8 cellular contexts compared by ENCODE assay signal in the genomic region with DNA sequence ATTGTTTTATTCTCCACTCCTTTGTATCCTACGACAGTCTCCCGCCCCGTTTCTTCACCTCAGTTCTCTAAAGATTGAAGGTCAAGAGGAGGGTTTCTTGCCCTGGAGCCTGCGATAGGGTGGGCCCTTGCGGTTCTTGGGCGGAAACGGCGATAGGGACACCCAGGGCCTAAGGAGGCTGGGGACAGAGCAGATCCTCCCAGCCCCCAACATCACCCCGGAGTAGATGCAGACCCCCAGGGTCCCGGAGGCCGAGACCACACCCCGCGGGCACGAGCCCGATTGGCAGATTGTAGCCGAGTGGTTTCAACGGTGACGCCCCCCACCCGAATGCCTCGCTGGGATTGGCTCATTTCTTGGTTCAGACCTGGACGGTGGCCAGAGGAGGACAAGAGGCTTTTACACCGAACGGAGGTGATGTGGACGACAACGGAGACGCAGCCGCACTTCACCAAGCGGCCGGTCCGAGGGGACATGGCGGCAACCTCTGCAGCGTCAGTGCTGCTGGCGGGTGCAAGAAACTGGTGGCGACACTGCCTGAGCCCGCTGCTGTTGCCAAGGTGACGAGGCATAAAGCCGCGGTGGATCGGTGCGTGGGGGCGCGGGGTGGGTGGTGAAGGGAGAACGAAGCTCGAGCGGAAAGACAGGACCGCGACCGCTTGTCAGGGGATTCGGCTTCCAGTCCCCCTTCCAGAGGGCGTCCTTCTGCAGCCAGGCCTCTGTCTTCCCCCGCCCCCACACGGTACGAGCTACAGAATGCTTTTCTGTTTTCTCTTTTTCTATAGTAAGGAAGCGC. TPM values are rescaled to one million over a fixed set of nuclear protein-coding genes. Genes with fewer than 3 reads are reported as not detected.
A peak's percentile ranks its signal among the peaks of the same experiment; 100 is the strongest.
DNase-seq lines count a peak whose midpoint lies in the region; ATAC-seq and TF ChIP-seq lines count a peak whose summit lies in the region.

No MANE protein-coding gene starts in this region.

- ATAC-seq in HG03571 (IDR thresholded peaks at IDR 0.05; ENCODE audit: unreplicated experiment) = peak; percentile 76
- peak; percentile 96 for ATAC-seq in activated CD8-positive, alpha-beta T cell treated with anti-CD3 and anti-CD28 coated beads for 36 hours
- peak; percentile 81 for ATAC-seq in lung (ENCODE audit: insufficient read depth, low FRiP score)

- peak overlapping the region; percentile 80 for H3K4me3 ChIP-seq in lung

- H3K4me3 Mint-ChIP-seq in activated CD8-positive, alpha-beta T cell treated with anti-CD3 and anti-CD28 coated beads for 36 hours = peak overlapping the region; percentile 95

- H3K27me3 Mint-ChIP-seq in activated CD8-positive, alpha-beta T cell treated with anti-CD3 and anti-CD28 coated beads for 36 hours = no peaks in the 10 kb centered on the region

- no peaks in the 10 kb centered on the region for H3K36me3 Mint-ChIP-seq in activated CD8-positive, alpha-beta T cell treated with anti-CD3 and anti-CD28 coated beads for 36 hours (ENCODE audit: low read depth)

- WGBS in lung, 2 donors = 1% methylated on average over 52 to 54 of the region's 54 CpGs

- POLR2A ChIA-PET in activated CD8-positive, alpha-beta T cell treated with anti-CD3 and anti-CD28 coated beads for 36 hours (lab: Charles Lee) = interaction anchor here (1.0 to 1.1 kb wide), 2 partner anchors 15 to 20 kb away, joined by 3 to 5 read pairs; no protein-coding TSS in a partner anchor

- intact Hi-C loops in activated CD8-positive, alpha-beta T cell treated with anti-CD3 and anti-CD28 coated beads for 36 hours (cut with micrococcal nuclease) = no loop called here

- H3K9me3 Mint-ChIP-seq in activated CD8-positive, alpha-beta T cell treated with anti-CD3 and anti-CD28 coated beads for 36 hours = peaks cover 15% of the 10 kb centered on the region

- CTCF ChIA-PET in activated CD8-positive, alpha-beta T cell treated with anti-CD3 and anti-CD28 coated beads for 36 hours (lab: Charles Lee) = interaction anchor here (0.8 kb wide), 2 partner anchors 9 to 17 kb away, joined by 3 to 4 read pairs; no protein-coding TSS in a partner anchor

- H3K9me3 ChIP-seq in lung (ENCODE audit: control insufficient read depth in 2 of 2, insufficient read depth in 1 of 2, low read length in 1 of 2) = peaks cover 0 to 3% of the 10 kb centered on the region in 2 donors

- no peaks in the 10 kb centered on the region for H3K27me3 ChIP-seq in lung (ENCODE audit: control insufficient read depth, insufficient read depth)

- H3K4me1 ChIP-seq in lung (ENCODE audit: control insufficient read depth in 2 of 2, insufficient read depth in 2 of 2, low read length in 2 of 2) = peaks cover 2 to 7% of the 10 kb centered on the region in 2 donors

- peak overlapping the region; percentile 82 to 84 for H3K27ac ChIP-seq in lung (ENCODE audit: low read depth in 1 of 2, low read length in 1 of 2)

- DNase-seq in AG20443 (ENCODE audit: low spot score) (peak; percentile 86), GM19238 (ENCODE audit: insufficient read length, low spot score) (peak; percentile 33), NCI-H82 treated with DMSO at 0.1 percent for 48 hours (lab: John Stamatoyannopoulos, UW; ENCODE audit: unreplicated experiment) (peak; percentile 98), lung (ENCODE audit: low spot score) (peak; percentile 92)
- peak; percentile 91 for DNase-seq in activated CD8-positive, alpha-beta T cell treated with anti-CD3 and anti-CD28 coated beads for 36 hours
- DNase-seq in effector CD4-positive, alpha-beta T cell = peak; percentile 41
- peak; percentile 68 to 79 for DNase-seq in stimulated activated CD4-positive, alpha-beta T cell treated with anti-CD3 and anti-CD28 coated beads, Interleukin-4, amount 100 ng/mL, for 48 hours (ENCODE audit: low read depth in 2 of 2)

- no peak for TF ChIP-seq CTCF in activated CD8-positive, alpha-beta T cell treated with anti-CD3 and anti-CD28 coated beads for 36 hours (IDR thresholded peaks at IDR 0.05)
- no peak for TF ChIP-seq CTCF in lung (IDR thresholded peaks at IDR 0.05; ENCODE audit: control extremely low read depth, extremely low read depth)

- H3K4me1 Mint-ChIP-seq in activated CD8-positive, alpha-beta T cell treated with anti-CD3 and anti-CD28 coated beads for 36 hours (ENCODE audit: low read depth) = peaks cover 10% of the 10 kb centered on the region

- H3K27ac Mint-ChIP-seq in activated CD8-positive, alpha-beta T cell treated with anti-CD3 and anti-CD28 coated beads for 36 hours = peak overlapping the region; percentile 85

- no peaks in the 10 kb centered on the region for H3K36me3 ChIP-seq in lung (ENCODE audit: control insufficient read depth in 2 of 2, insufficient read depth in 2 of 2, low read length in 2 of 2)

RNA-seq across cellular contexts. Expression of a gene that starts 19.0 kb away (rescaled TPM):
- total RNA-seq in activated CD8-positive, alpha-beta T cell treated with anti-CD3 and anti-CD28 coated beads for 36 hours = 1 to 10 TPM; 3.5 to 3.7 TPM
- total RNA-seq in lung = 1 to 10 TPM; 1.5 to 1.7 TPM
- polyA plus RNA-seq in lung = under 1 TPM; 0.26 to 0.59 TPM

Comparison
In these comparisons a context has a peak if more than half of its experiments do, and no peak if none do; other contexts are left out.
1. Peak in every context shown above with its lines: DNase-seq, ATAC-seq, H3K4me3 ChIP-seq and H3K27ac ChIP-seq.
2. DNase-seq: peak in every context shown above with its lines; median percentile 98 in NCI-H82 treated with DMSO at 0.1 percent for 48 hours; 92 in lung; 91 in activated CD8-positive, alpha-beta T cell treated with anti-CD3 and anti-CD28 coated beads for 36 hours; 86 in AG20443; 74 in stimulated activated CD4-positive, alpha-beta T cell treated with anti-CD3 and anti-CD28 coated beads, Interleukin-4, amount 100 ng/mL, for 48 hours; 41 in effector CD4-positive, alpha-beta T cell; 33 in GM19238.